In genomic region chr20:2984028-2984501, GRCh38 we compare ENCODE assay signal across 11 cellular contexts. TPM values are rescaled to one million over a fixed set of nuclear protein-coding genes. Genes with fewer than 3 reads are reported as not detected.
A peak's percentile ranks its signal among the peaks of the same experiment; 100 is the strongest.
DNase-seq lines count a peak whose midpoint lies in the region; ATAC-seq, FAIRE-seq and TF ChIP-seq lines count a peak whose summit lies in the region.
"Had no signal": no experiment of that assay in that cellular context is flagged by ENCODE, and none has a peak within 500 bp of the region (broad histone marks: within the 10 kb centered on the region; RNA-seq: fewer than 3 reads in every experiment).

No MANE protein-coding gene starts in this region.

- H3K4me1 ChIP-seq in GM12878 (ENCODE audit: control insufficient read depth, insufficient read depth, low read length): peaks cover 15% of the 10 kb centered on the region

- POLR2A ChIA-PET in GM12878 (lab: Charles Lee): interaction anchor here (0.9 to 1.0 kb wide), 2 partner anchors 105 to 333 kb away, joined by 5 read pairs; no protein-coding TSS in a partner anchor

- H3K27me3 ChIP-seq in GM12878 (replicated peaks in 1 of 2; ENCODE audit: control insufficient read depth in 2 of 2, insufficient read depth in 2 of 2, low read length in 1 of 2): no peaks in the 10 kb centered on the region

- H3K36me3 ChIP-seq in GM12878 (ENCODE audit: control insufficient read depth in 2 of 2, insufficient read depth in 2 of 2, low read length in 1 of 2): peaks cover 14 to 23% of the 10 kb centered on the region in 2 experiments

- in situ Hi-C loops in GM12878 (cut with MboI): no loop called here

- RAD21 ChIA-PET in GM12878 (lab: Charles Lee; ENCODE audit: unreplicated experiment): interaction anchor here (0.8 to 2.2 kb wide), 5 partner anchors 17 to 105 kb away, joined by 3 to 7 read pairs (median 3); no protein-coding TSS in a partner anchor

- SMC1A ChIA-PET in GM12878 (lab: Charles Lee; ENCODE audit: uncharacterized antibody, unreplicated experiment): interaction anchor here (0.6 to 1.7 kb wide), 8 partner anchors 12 to 901 kb away, joined by 3 to 6 read pairs (median 4); no protein-coding TSS in a partner anchor

- DNase-seq in DMS 273 treated with DMSO at 0.1 percent for 48 hours (lab: John Stamatoyannopoulos, UW): peak; percentile 30
- peak; percentile 15 for DNase-seq in GM19240 (ENCODE audit: insufficient read length, low spot score)
- peak; percentile 40 for DNase-seq in GM12878 (ENCODE audit: low read depth, low spot score)
- no peak for DNase-seq in GDM1 (lab: John Stamatoyannopoulos, UW)
- no peak for DNase-seq in stimulated activated CD4-positive, alpha-beta T cell treated with anti-CD3 and anti-CD28 coated beads, Interleukin-4, amount 100 ng/mL, for 4 hours
- DNase-seq: activated CD4-positive, alpha-beta T cell treated with anti-CD3 and anti-CD28 coated beads, Interleukin-2, amount 10 ng/mL, durations not matched to agents 7 days and 5 days; right cardiac atrium had no signal

- CTCF ChIA-PET in GM12878 (lab: Yijun Ruan, JAX): interaction anchor here (0.8 to 2.8 kb wide), 3 partner anchors 14 to 119 kb away, joined by 3 to 18 read pairs (median 4); no protein-coding TSS in a partner anchor

- H3K27ac ChIP-seq in GM12878 (ENCODE audit: control insufficient read depth, insufficient read depth): peak overlapping the region; percentile 80

- WGBS in GM12878 (ENCODE audit: insufficient coverage, insufficient replicate concordance, low lambda C conversion rate, missing lambda C conversion rate): 27% methylated on average over 4 of the region's 4 CpGs

- peak overlapping the region; percentile 8; the same call in 1 of the 2 replicates for H3K9ac ChIP-seq in GM12878 (ENCODE audit: control insufficient read depth, insufficient read depth, low read length)

- intact Hi-C loops in GM12878 (cut with micrococcal nuclease; ENCODE audit: unreplicated experiment): loop anchor here (5.0 kb wide), 1 partner anchor 112 kb away; the partner anchor contains the start of gene PTPRA

- TF ChIP-seq EP300 in GM12878 (IDR thresholded peaks at IDR 0.05; ENCODE audit: borderline replicate concordance in 1 of 2, control insufficient read depth in 1 of 2, low read depth in 2 of 2, low read length in 2 of 2): no peak

- TF ChIP-seq RAD21 in GM12878 (IDR thresholded peaks at IDR 0.05; ENCODE audit: insufficient read depth, low read depth, low read length): no peak

- no TSS peak for BruUV-seq in GM12878 (replicated peaks; lab: Mats Ljungman, UMichigan)

- TF ChIP-seq POLR2A in GM12878 (IDR thresholded peaks at IDR 0.05; ENCODE audit: low read depth, low read length): no peak

- peak; percentile 38 for FAIRE-seq in GM12878 (lab: Jason Lieb, UNC)

- TF ChIP-seq CTCF in GM12878 (IDR thresholded peaks at IDR 0.05 in 2 of 3, conservative IDR thresholded peaks at IDR 0.05 in 1 of 3; ENCODE audit: control insufficient read depth in 2 of 3, extremely low read depth in 1 of 3, insufficient read depth in 1 of 3, low read depth in 3 of 3, low read length in 3 of 3): no peak

- H3K4me2 ChIP-seq in GM12878 (ENCODE audit: control insufficient read depth, insufficient read depth): peak overlapping the region; percentile 58

- peak overlapping the region; percentile 46 for H3K4me3 ChIP-seq in GM12878
- H3K4me3 ChIP-seq: lung had no signal

- H4K20me1 ChIP-seq in GM12878 (ENCODE audit: control insufficient read depth, insufficient read depth): no peaks in the 10 kb centered on the region

- H2AFZ ChIP-seq in GM12878 (ENCODE audit: control insufficient read depth, low read depth, low read length): peak overlapping the region; percentile 42

- ATAC-seq in HG03066 (IDR thresholded peaks at IDR 0.05; ENCODE audit: low read depth, unreplicated experiment) (peak; percentile 76), GM12878 (peak; percentile 93), HG03565 (IDR thresholded peaks at IDR 0.05; ENCODE audit: unreplicated experiment) (no peak), HG02970 (IDR thresholded peaks at IDR 0.05; ENCODE audit: low FRiP score, unreplicated experiment) (no peak)

- no peaks in the 10 kb centered on the region; the same call in 1 of the 2 replicates for H3K79me2 ChIP-seq in GM12878 (ENCODE audit: control insufficient read depth, insufficient read depth, low read length)

- no peaks in the 10 kb centered on the region for H3K9me3 ChIP-seq in GM12878 (replicated peaks; ENCODE audit: control insufficient read depth, insufficient read depth, low read length)

TF ChIP-seq in GM12878, 131 proteins besides CTCF, POLR2A, EP300 and RAD21 (continues in another document):
- TF ChIP-seq ZNF622 (IDR thresholded peaks at IDR 0.05) (no peak), KAT2A (conservative IDR thresholded peaks at IDR 0.05; ENCODE audit: control insufficient read depth, low read depth, low read length) (no peak), ZNF384 (IDR thresholded peaks at IDR 0.05; ENCODE audit: borderline replicate concordance, low read depth, low read length) (no peak), MLLT1 (IDR thresholded peaks at IDR 0.05) (peak; percentile 66; the same call in 1 of the 2 replicates), PKNOX1 (IDR thresholded peaks at IDR 0.05) (peak; percentile 45; the same call in 1 of the 2 replicates), ATF7 (IDR thresholded peaks at IDR 0.05; ENCODE audit: low read depth) (peak; percentile 53), IRF4 (IDR thresholded peaks at IDR 0.05; ENCODE audit: low read depth, low read length) (peak; percentile 65; the same call in 1 of the 2 replicates), ZNF24 (IDR thresholded peaks at IDR 0.05) (peak; percentile 39; the same call in 1 of the 2 replicates), PBX3 (IDR thresholded peaks at IDR 0.05; ENCODE audit: insufficient replicate concordance, low read depth, low read length) (no peak), MEF2A (IDR thresholded peaks at IDR 0.05; ENCODE audit: insufficient read depth, low read depth, low read length) (no peak), NR2C1 (IDR thresholded peaks at IDR 0.05) (0 out of 2 replicates have a peak, but pooled peaks have one; percentile 30), BCL11A (IDR thresholded peaks at IDR 0.05; ENCODE audit: low read depth, low read length) (no peak), GABPA (IDR thresholded peaks at IDR 0.05; ENCODE audit: low read depth) (no peak)

RNA-seq across cellular contexts. Expression of gene GNRH2, which starts 59.4 kb away (rescaled TPM):
- total RNA-seq in GM12878 (2013; cell fraction: nucleolus; rRNA removed): 3.3 and 3.9 TPM in 2 replicates
- total RNA-seq in GM12878 (2014; rRNA removed): not detected in 2 replicates
- not detected in 2 replicates for total RNA-seq in GM12878 (2014; rRNA removed; fragmentation: Illumina TruSeq; extraction: Trizol)
- 0.64 and 0.85 TPM in 2 replicates for total RNA-seq in GM12878 (2021)
- not detected for polyA plus RNA-seq in GM12878 (2011; ENCODE audit: low read depth)
- 0.31 TPM in 1 of 2 replicates, not detected in the other for polyA plus RNA-seq in GM12878 (2011; rRNA removed)
- 0.10 and 0.25 TPM in 2 replicates for polyA plus RNA-seq in GM12878 (2011; cell fraction: cytosol; rRNA removed)
- 1.2 and 2.1 TPM in 2 replicates for polyA plus RNA-seq in GM12878 (2011; cell fraction: nucleus; rRNA removed)
- polyA plus RNA-seq in GM12878 (2012): not detected in 2 replicates
- not detected in 2 replicates for polyA plus RNA-seq in GM12878 (2014; fragmentation: Illumina TruSeq; extraction: Trizol)
- polyA plus RNA-seq in GM12878 (2014; fragmentation: Nextera tagmentation; extraction: Ambion mirVana): not detected
- polyA plus RNA-seq in GM12878 (2014; rRNA removed): 0.12 and 0.15 TPM in 2 replicates
- not detected for polyA plus RNA-seq in GM12878 (2016; fragmentation: Nextera tagmentation; extraction: Ambion mirVana)
- polyA minus RNA-seq in GM12878 (2011; rRNA and poly(A)+ RNA removed): 0.80 and 1.1 TPM in 2 replicates
- polyA minus RNA-seq in GM12878 (2011; cell fraction: cytosol; rRNA and poly(A)+ RNA removed): not detected in 2 replicates
- polyA minus RNA-seq in GM12878 (2011; cell fraction: nucleus; rRNA and poly(A)+ RNA removed): 1.6 and 4.0 TPM in 2 replicates

Comparison
In these comparisons a context has a peak if more than half of its experiments do, and no peak if none do; other contexts are left out.
1. DNase-seq: peak in DMS 273 treated with DMSO at 0.1 percent for 48 hours (single experiment), GM19240 (single experiment) and GM12878 (single experiment); none in GDM1 (single experiment) and stimulated activated CD4-positive, alpha-beta T cell treated with anti-CD3 and anti-CD28 coated beads, Interleukin-4, amount 100 ng/mL, for 4 hours (0 of 2).
2. ATAC-seq: peak in HG03066 (single experiment) and GM12878 (single experiment); none in HG03565 (single experiment) and HG02970 (single experiment).